11 cellular contexts compared by ENCODE assay signal in genomic region chr3:160395297-160395696, GRCh38. TPM values are rescaled to one million over a fixed set of nuclear protein-coding genes. Genes with fewer than 3 reads are reported as not detected.
A peak's percentile ranks its signal among the peaks of the same experiment; 100 is the strongest.
DNase-seq lines count a peak whose midpoint lies in the region; FAIRE-seq and TF ChIP-seq lines count a peak whose summit lies in the region.
"Had no signal": no experiment of that assay in that cellular context is flagged by ENCODE, and none has a peak within 500 bp of the region (broad histone marks: within the 10 kb centered on the region; RNA-seq: fewer than 3 reads in every experiment).

No MANE protein-coding gene starts in this region.

- TF ChIP-seq CTCF in mammary epithelial cell (conservative IDR thresholded peaks at IDR 0.05 in 1 of 2, IDR thresholded peaks at IDR 0.05 in 1 of 2; ENCODE audit: extremely low read depth in 1 of 2, insufficient read depth in 1 of 2, low read depth in 1 of 2, low read length in 2 of 2) (no peak), osteoblast (IDR thresholded peaks at IDR 0.05; ENCODE audit: extremely low read depth, low read depth, low read length) (no peak)

- peak; percentile 31 for FAIRE-seq in GM19239 (lab: Jason Lieb, UNC)

- peaks cover 71% of the 10 kb centered on the region for H3K79me2 ChIP-seq in mammary epithelial cell (ENCODE audit: insufficient read depth, low read length)
- H3K79me2 ChIP-seq in osteoblast (ENCODE audit: insufficient read depth, low read length) = peaks cover 78% of the 10 kb centered on the region

- peak overlapping the region; percentile 27 for H2AFZ ChIP-seq in mammary epithelial cell (ENCODE audit: low read depth, low read length)
- no peak overlapping the region for H2AFZ ChIP-seq in osteoblast (ENCODE audit: low read length)

- DNase-seq in GM19239 (ENCODE audit: insufficient read length, low spot score) = no peak
- peak; percentile 79 for DNase-seq in NCI-H226
- peak; percentile 32 for DNase-seq in mammary epithelial cell
- DNase-seq in osteoblast (ENCODE audit: insufficient read length, low spot score, missing footprints) = peak; percentile 87
- DNase-seq in COLO668 (lab: John Stamatoyannopoulos, UW; ENCODE audit: unreplicated experiment) = no peak
- DNase-seq in COLO829 (ENCODE audit: low spot score) = no peak
- DNase-seq in cortex of kidney (lab: John Stamatoyannopoulos, UW) = no peak
- no peak for DNase-seq in stimulated activated CD4-positive, alpha-beta T cell treated with anti-CD3 and anti-CD28 coated beads, Interleukin-2, amount 100 ng/mL, for 24 hours
- DNase-seq: cerebellar nuclear complex, NCI-H526, right lobe of liver had no signal

- no peaks in the 10 kb centered on the region for H3K9me3 ChIP-seq in mammary epithelial cell (replicated peaks; ENCODE audit: insufficient read depth, low read length)
- no peaks in the 10 kb centered on the region for H3K9me3 ChIP-seq in osteoblast (ENCODE audit: low read depth, low read length)
- H3K9me3 ChIP-seq: right lobe of liver had no signal

- H3K4me1 ChIP-seq in mammary epithelial cell (ENCODE audit: insufficient read depth, low read length) = peaks cover 5% of the 10 kb centered on the region
- H3K4me1 ChIP-seq in osteoblast (ENCODE audit: insufficient read depth, low read length) = peaks cover 17% of the 10 kb centered on the region

- in situ Hi-C loops in mammary epithelial cell (cut with MboI; ENCODE audit: low sequenced_read_pairs in 2 of 2) = no loop called here

- dilution Hi-C loops in mammary epithelial cell (cut with HindIII; ENCODE audit: low sequenced_read_pairs) = no loop called here

- no TSS peak for BruUV-seq in mammary epithelial cell (replicated peaks; lab: Mats Ljungman, UMichigan)

- no peaks in the 10 kb centered on the region for H4K20me1 ChIP-seq in mammary epithelial cell (ENCODE audit: insufficient read depth, low read length)
- H4K20me1 ChIP-seq in osteoblast (ENCODE audit: insufficient read depth, low read length) = peaks cover 4% of the 10 kb centered on the region

- no peak overlapping the region for H3K9ac ChIP-seq in mammary epithelial cell (ENCODE audit: insufficient read depth, low read length)

- H3K27ac ChIP-seq in mammary epithelial cell (ENCODE audit: insufficient read depth, low read depth, low read length) (no peak overlapping the region), osteoblast (ENCODE audit: low read depth, low read length) (peak overlapping the region; percentile 17)
- H3K27ac ChIP-seq: right lobe of liver had no signal

- no peak overlapping the region for H3K4me2 ChIP-seq in mammary epithelial cell (ENCODE audit: insufficient read depth, low read depth, low read length)
- H3K4me2 ChIP-seq in osteoblast (ENCODE audit: insufficient read depth, low read length) = peak overlapping the region; percentile 21

- no peak overlapping the region for H3K4me3 ChIP-seq in mammary epithelial cell (replicated peaks in 1 of 3; ENCODE audit: insufficient read depth in 1 of 3, low read depth in 2 of 3, low read length in 3 of 3)
- no peak overlapping the region for H3K4me3 ChIP-seq in osteoblast (ENCODE audit: insufficient read depth, low read length)
- H3K4me3 ChIP-seq: right lobe of liver had no signal

- intact Hi-C loops in mammary epithelial cell (cut with micrococcal nuclease) = loop anchor here (10.0 kb wide), 1 partner anchor 610 kb away; no protein-coding TSS in a partner anchor

- H3K27me3 ChIP-seq in mammary epithelial cell (ENCODE audit: insufficient read depth, low read length) (no peaks in the 10 kb centered on the region), osteoblast (ENCODE audit: insufficient read depth, low read length) (no peaks in the 10 kb centered on the region)
- H3K27me3 ChIP-seq: right lobe of liver had no signal

- CTCF ChIA-PET in mammary epithelial cell (lab: Charles Lee; ENCODE audit: low non-redundant PET) = no interaction called here

- H3K36me3 ChIP-seq in mammary epithelial cell (ENCODE audit: insufficient read depth, low read length) (no peaks in the 10 kb centered on the region), osteoblast (ENCODE audit: insufficient read depth, low read length) (peaks cover 5% of the 10 kb centered on the region)
- H3K36me3 ChIP-seq: right lobe of liver had no signal

RNA-seq across cellular contexts. Expression of gene IFT80, which starts 3.7 kb away (rescaled TPM):
- total RNA-seq in mammary epithelial cell (10 to 100 TPM; 21.2 to 35.3 TPM), osteoblast (63.0 and 63.6 TPM in 2 replicates)
- 8.2 TPM for polyA plus RNA-seq in mammary epithelial cell
- 8.6 TPM for polyA minus RNA-seq in mammary epithelial cell

RNA-seq across cellular contexts. Expression of gene SMC4, which starts 4.2 kb away (rescaled TPM):
- total RNA-seq in mammary epithelial cell (10 to 100 TPM; 16.8 to 91.2 TPM), osteoblast (32.9 and 44.2 TPM in 2 replicates)
- 35.7 TPM for polyA plus RNA-seq in mammary epithelial cell
- 11.1 TPM for polyA minus RNA-seq in mammary epithelial cell

RNA-seq across cellular contexts. Expression of gene TRIM59, which starts 54.3 kb away (rescaled TPM):
- total RNA-seq in mammary epithelial cell (10 to 100 TPM in 1 of 2 donors, 1 to 10 TPM in 1; 9.7 to 15.2 TPM), osteoblast (21.5 and 22.1 TPM in 2 replicates)
- 4.9 TPM for polyA plus RNA-seq in mammary epithelial cell
- 19.1 TPM for polyA minus RNA-seq in mammary epithelial cell

Comparison
In these comparisons a context has a peak if more than half of its experiments do, and no peak if none do; other contexts are left out.
1. DNase-seq: peak in NCI-H226 (single experiment), mammary epithelial cell (single experiment) and osteoblast (single experiment); none in GM19239 (single experiment), COLO668 (single experiment), COLO829 (single experiment), cortex of kidney (single experiment) and stimulated activated CD4-positive, alpha-beta T cell treated with anti-CD3 and anti-CD28 coated beads, Interleukin-2, amount 100 ng/mL, for 24 hours (0 of 2).